In the genomic region with DNA sequence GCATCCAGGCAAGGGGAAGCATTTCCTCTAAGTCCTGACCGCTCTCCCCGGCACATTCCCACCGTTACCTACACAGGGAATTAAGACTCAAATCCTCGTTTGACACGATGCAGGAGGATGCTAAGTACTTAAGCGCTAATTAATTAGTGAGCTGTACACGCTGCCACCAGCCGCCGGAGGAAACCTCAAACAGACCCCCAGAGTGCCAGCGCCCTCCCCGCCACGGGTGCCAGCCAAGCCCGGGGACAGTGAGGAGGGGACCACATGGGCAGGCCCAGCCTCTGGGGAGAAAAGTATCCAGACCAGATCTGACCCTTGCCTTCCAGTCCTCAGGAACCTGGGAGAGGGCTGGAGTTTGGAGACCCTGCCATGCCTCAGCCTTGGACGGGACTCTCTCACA, we compare ENCODE assay signal across 16 cellular contexts. TPM values are rescaled to one million over a fixed set of nuclear protein-coding genes. Genes with fewer than 3 reads are reported as not detected.
DNase-seq lines count a peak whose midpoint lies in the region; ATAC-seq, FAIRE-seq and TF ChIP-seq lines count a peak whose summit lies in the region.
"Had no signal": no experiment of that assay in that cellular context is flagged by ENCODE, and none has a peak within 500 bp of the region (broad histone marks: within the 10 kb centered on the region; RNA-seq: fewer than 3 reads in every experiment).

No MANE protein-coding gene starts in this region.

- H3K4me1 ChIP-seq in neuronal stem cell (ENCODE audit: control insufficient read depth in 2 of 2, insufficient read depth in 1 of 2, low read depth in 1 of 2, low read length in 2 of 2), result peaks cover 4 to 6% of the 10 kb centered on the region in 2 donors
- no peaks in the 10 kb centered on the region for H3K4me1 ChIP-seq in aorta (ENCODE audit: control insufficient read depth in 1 of 2, insufficient read depth in 2 of 2, low read length in 2 of 2)

- H2AK5ac ChIP-seq in neuronal stem cell (ENCODE audit: low read depth, low read length), result peak overlapping the region; percentile 77

- H4K8ac ChIP-seq in neuronal stem cell (ENCODE audit: low read depth, low read length), result no peak overlapping the region

- H3K4ac ChIP-seq in neuronal stem cell (ENCODE audit: low read length), result no peak overlapping the region

- no peak overlapping the region for H3K4me2 ChIP-seq in neuronal stem cell (ENCODE audit: insufficient read depth, low read length, poor library complexity, severe bottlenecking)
- H3K4me2 ChIP-seq: BLaER1 treated with 17β-estradiol and CSF1 and Interleukin-3, amounts not matched to agents 10 nM and 100 nM had no signal

- peak overlapping the region; percentile 65 for H4K91ac ChIP-seq in neuronal stem cell (ENCODE audit: low read depth, low read length, poor library complexity)

- peak overlapping the region; percentile 47 for H2BK15ac ChIP-seq in neuronal stem cell (ENCODE audit: low read length)

- H3K23ac ChIP-seq in neuronal stem cell (ENCODE audit: low read depth, low read length, poor library complexity), result no peak overlapping the region

- 0 out of 2 replicates have a peak overlapping the region, but pooled peaks have one; percentile 76 for H3K27ac ChIP-seq in VCaP
- no peak overlapping the region for H3K27ac ChIP-seq in neuronal stem cell (replicated peaks; ENCODE audit: low read length)
- no peak overlapping the region for H3K27ac ChIP-seq in aorta (ENCODE audit: low read depth in 1 of 2, low read length in 2 of 2)
- H3K27ac ChIP-seq: BLaER1 treated with 17β-estradiol and CSF1 and Interleukin-3, amounts not matched to agents 10 nM and 100 nM; GM23248; HL-60 had no signal

- no peak for TF ChIP-seq CTCF in VCaP (conservative IDR thresholded peaks at IDR 0.05)

- ATAC-seq in aorta (ENCODE audit: low FRiP score) (no peak), GM21786 (IDR thresholded peaks at IDR 0.05; ENCODE audit: unreplicated experiment) (no peak)
- ATAC-seq: GM12878 had no signal

- intact Hi-C loops in aorta (cut with DNase I), result no loop called here

- peak overlapping the region; percentile 21 for H3K18ac ChIP-seq in neuronal stem cell (ENCODE audit: low read length)

- peak; percentile 12 for DNase-seq in NCI-H748 (lab: John Stamatoyannopoulos, UW; ENCODE audit: unreplicated experiment)
- DNase-seq in NCI-H748 treated with DMSO at 0.1 percent for 48 hours (lab: John Stamatoyannopoulos, UW), result no peak
- DNase-seq in neuronal stem cell (ENCODE audit: low spot score), result no peak
- DNase-seq in aorta, result no peak
- DNase-seq in RCC 7860 (ENCODE audit: low spot score), result no peak
- DNase-seq: ACHN; CD4-positive, CD25-positive, alpha-beta regulatory T cell; DMS79; GM23248; H7 had no signal

- H3K9ac ChIP-seq in neuronal stem cell (ENCODE audit: low read depth, low read length, poor library complexity), result no peak overlapping the region
- H3K9ac ChIP-seq: BLaER1 treated with 17β-estradiol and CSF1 and Interleukin-3, amounts not matched to agents 10 nM and 100 nM; GM23248 had no signal

- H3K4me3 ChIP-seq in neuronal stem cell (ENCODE audit: low read length in 2 of 2), result no peak overlapping the region
- H3K4me3 ChIP-seq in aorta (ENCODE audit: low read length in 2 of 2), result no peak overlapping the region
- H3K4me3 ChIP-seq: BLaER1 treated with 17β-estradiol and CSF1 and Interleukin-3, amounts not matched to agents 10 nM and 100 nM; GM12878; GM23248 had no signal

- peak overlapping the region; percentile 47 for H2BK5ac ChIP-seq in neuronal stem cell (ENCODE audit: low read length)

- H3K27me3 ChIP-seq in neuronal stem cell (ENCODE audit: control insufficient read depth in 3 of 3, insufficient read depth in 3 of 3, low read depth in 1 of 3, low read length in 3 of 3) (peaks cover 0 to 56% (median 0%) of the 10 kb centered on the region in 3 experiments), aorta (ENCODE audit: control insufficient read depth in 1 of 2, insufficient read depth in 2 of 2, low read length in 1 of 2) (no peaks in the 10 kb centered on the region)

- H3K9me3 ChIP-seq in neuronal stem cell (replicated peaks in 1 of 2; ENCODE audit: control insufficient read depth in 2 of 2, insufficient read depth in 1 of 2, low read depth in 1 of 2, low read length in 2 of 2) (no peaks in the 10 kb centered on the region), aorta (ENCODE audit: control insufficient read depth, low read length) (no peaks in the 10 kb centered on the region)
- H3K9me3 ChIP-seq: BLaER1 treated with 17β-estradiol and CSF1 and Interleukin-3, amounts not matched to agents 10 nM and 100 nM had no signal

- WGBS in neuronal stem cell (ENCODE audit: extremely low coverage in 2 of 2, insufficient read length in 2 of 2, insufficient replicate concordance in 1 of 2), 2 donors, result no CpG with 5 or more reads among the region's 14 CpGs
- 92 to 95% methylated on average over 14 of the region's 14 CpGs for WGBS in aorta, 2 donors

- no peak overlapping the region for H3K14ac ChIP-seq in neuronal stem cell (ENCODE audit: low read length)

- no peaks in the 10 kb centered on the region for H3K79me1 ChIP-seq in neuronal stem cell (ENCODE audit: low read depth, low read length)

- H2BK120ac ChIP-seq in neuronal stem cell (ENCODE audit: low read depth, low read length), result peak overlapping the region; percentile 29

- no peak overlapping the region for H2AFZ ChIP-seq in neuronal stem cell (ENCODE audit: low read length)
- H2AFZ ChIP-seq: GM23248 had no signal

- FAIRE-seq in RCC 7860 (lab: Jason Lieb, UNC), result no peak
- FAIRE-seq: GM12878, GM18507 had no signal

- H3K36me3 ChIP-seq in neuronal stem cell (replicated peaks in 1 of 2; ENCODE audit: control insufficient read depth in 2 of 2, insufficient read depth in 2 of 2, low read length in 2 of 2) (no peaks in the 10 kb centered on the region), aorta (ENCODE audit: control insufficient read depth in 1 of 2, insufficient read depth in 2 of 2, low read length in 1 of 2) (no peaks in the 10 kb centered on the region)
- H3K36me3 ChIP-seq: BLaER1 treated with 17β-estradiol and CSF1 and Interleukin-3, amounts not matched to agents 10 nM and 100 nM had no signal

- no peak overlapping the region for H2BK12ac ChIP-seq in neuronal stem cell (ENCODE audit: low read length)

RNA-seq across cellular contexts. Expression of gene CASZ1, which starts 17.4 kb away (rescaled TPM):
- 12.5 TPM for polyA plus RNA-seq in neuronal stem cell (2013, experiment 1 of 2)
- 13.3 TPM for polyA plus RNA-seq in neuronal stem cell (2013, experiment 2 of 2)
- 10 to 100 TPM; 20.6 to 39.0 TPM for total RNA-seq in aorta
- 1 to 10 TPM; 3.4 to 7.0 TPM for polyA plus RNA-seq in aorta
